ENCODE assay signal across 20 cellular contexts in the genomic region with DNA sequence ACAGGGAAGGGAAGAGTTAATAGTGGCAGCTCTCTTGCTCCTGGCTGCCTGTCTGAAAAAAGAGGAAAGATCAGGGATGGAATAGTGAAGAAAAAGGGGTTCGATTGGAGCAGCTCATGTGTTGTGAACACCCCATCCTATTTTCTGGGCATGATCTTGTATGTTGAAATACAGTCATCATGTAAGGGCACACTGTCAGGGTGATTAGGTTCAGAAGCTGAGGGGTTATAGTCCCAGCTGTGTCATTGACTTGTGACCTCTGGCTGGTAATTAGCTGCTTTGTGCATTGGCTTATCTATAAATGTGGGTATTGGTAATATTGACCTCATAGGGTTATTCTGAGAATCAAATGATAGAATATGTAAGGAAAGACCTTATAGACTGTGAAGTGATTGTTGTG. TPM values are rescaled to one million over a fixed set of nuclear protein-coding genes. Genes with fewer than 3 reads are reported as not detected.
A peak's percentile ranks its signal among the peaks of the same experiment; 100 is the strongest.
DNase-seq lines count a peak whose midpoint lies in the region; ATAC-seq and TF ChIP-seq lines count a peak whose summit lies in the region.
"Had no signal": no experiment of that assay in that cellular context is flagged by ENCODE, and none has a peak within 500 bp of the region (broad histone marks: within the 10 kb centered on the region; RNA-seq: fewer than 3 reads in every experiment).

No MANE protein-coding gene starts in this region.

- TF ChIP-seq RAD21 in liver (IDR thresholded peaks at IDR 0.05): no peak

- WGBS in liver: 81% methylated on average over 1 of the region's 1 CpG
- WGBS in thyroid gland, 2 donors: 71 to 86% methylated on average over 1 of the region's 1 CpG

- TF ChIP-seq CTCF in liver (IDR thresholded peaks at IDR 0.05; ENCODE audit: low read depth, low read length, missing input control) (no peak), osteocyte (IDR thresholded peaks at IDR 0.05) (no peak), thyroid gland (IDR thresholded peaks at IDR 0.05) (no peak)

- no peaks in the 10 kb centered on the region for H3K9me3 Mint-ChIP-seq in CD4-positive, CD25-positive, alpha-beta regulatory T cell
- H3K9me3 Mint-ChIP-seq in CD8-positive, alpha-beta memory T cell: no peaks in the 10 kb centered on the region
- no peaks in the 10 kb centered on the region for H3K9me3 Mint-ChIP-seq in activated CD8-positive, alpha-beta T cell treated with anti-CD3 and anti-CD28 coated beads, Interleukin-2, amount 10 ng/mL, durations not matched to agents 7 days and 5 days (ENCODE audit: insufficient read depth)
- no peaks in the 10 kb centered on the region for H3K9me3 Mint-ChIP-seq in osteocyte (ENCODE audit: unreplicated experiment)

- H3K4me3 ChIP-seq in CD4-positive, CD25-positive, alpha-beta regulatory T cell (ENCODE audit: low read depth, low read length): no peak overlapping the region
- no peak overlapping the region for H3K4me3 ChIP-seq in CD8-positive, alpha-beta memory T cell (ENCODE audit: low read length)
- H3K4me3 ChIP-seq in liver (ENCODE audit: low read depth in 1 of 3, low read length in 3 of 3) (no peak overlapping the region), thyroid gland (replicated peaks in 1 of 3) (no peak overlapping the region)
- H3K4me3 ChIP-seq: ascending aorta, esophagus muscularis mucosa, gastroesophageal sphincter had no signal

- H3K36me3 Mint-ChIP-seq in CD4-positive, CD25-positive, alpha-beta regulatory T cell: peaks cover 21% of the 10 kb centered on the region
- H3K36me3 Mint-ChIP-seq in CD8-positive, alpha-beta memory T cell: peaks cover 0 to 53% (median 16%) of the 10 kb centered on the region in 3 donors
- H3K36me3 Mint-ChIP-seq in activated CD8-positive, alpha-beta T cell treated with anti-CD3 and anti-CD28 coated beads, Interleukin-2, amount 10 ng/mL, durations not matched to agents 7 days and 5 days (ENCODE audit: low read depth): peaks cover 25% of the 10 kb centered on the region
- peaks cover 15% of the 10 kb centered on the region for H3K36me3 Mint-ChIP-seq in osteocyte (ENCODE audit: unreplicated experiment)

- DNase-seq in CD4-positive, CD25-positive, alpha-beta regulatory T cell: no peak
- no peak for DNase-seq in CD8-positive, alpha-beta memory T cell
- no peak for DNase-seq in activated CD8-positive, alpha-beta T cell treated with anti-CD3 and anti-CD28 coated beads, Interleukin-2, amount 10 ng/mL, durations not matched to agents 7 days and 5 days
- DNase-seq in osteocyte (ENCODE audit: extremely low spot score, unreplicated experiment) (no peak), thyroid gland (no peak), NCI-H82 (lab: John Stamatoyannopoulos, UW) (no peak)
- DNase-seq: AML-193; EL; NCI-H2081 treated with DMSO at 0.1 percent for 48 hours; NCI-H446; NK-92 treated with Interleukin-12 subunit alpha and Interleukin-12 subunit beta, amount 100 ng/mL, for 24 hours; SK-N-SH; small intestine; stimulated activated CD4-positive, alpha-beta T cell treated with anti-CD3 and anti-CD28 coated beads, Interleukin-2, amount 100 ng/mL, for 48 hours; T-helper 9 cell had no signal

- H3K4me1 Mint-ChIP-seq in CD4-positive, CD25-positive, alpha-beta regulatory T cell: peaks cover 0 to 31% (median 14%) of the 10 kb centered on the region in 4 donors
- peaks cover 20 to 36% (median 31%) of the 10 kb centered on the region in 3 donors for H3K4me1 Mint-ChIP-seq in CD8-positive, alpha-beta memory T cell
- peaks cover 12% of the 10 kb centered on the region for H3K4me1 Mint-ChIP-seq in activated CD8-positive, alpha-beta T cell treated with anti-CD3 and anti-CD28 coated beads, Interleukin-2, amount 10 ng/mL, durations not matched to agents 7 days and 5 days (ENCODE audit: low read depth)
- no peaks in the 10 kb centered on the region for H3K4me1 Mint-ChIP-seq in osteocyte (ENCODE audit: unreplicated experiment)

- POLR2A ChIA-PET in CD8-positive, alpha-beta memory T cell (lab: Charles Lee): interaction anchor here (0.6 kb wide), 1 partner anchor 94 kb away, joined by 3 read pairs; no protein-coding TSS in a partner anchor
- POLR2A ChIA-PET in activated CD8-positive, alpha-beta T cell treated with anti-CD3 and anti-CD28 coated beads, Interleukin-2, amount 10 ng/mL, durations not matched to agents 7 days and 5 days (lab: Charles Lee): interaction anchor here (0.6 to 1.6 kb wide), 2 partner anchors 11 to 60 kb away, joined by 3 to 4 read pairs; a partner anchor contains a TSS

- H3K36me3 ChIP-seq in CD4-positive, CD25-positive, alpha-beta regulatory T cell (ENCODE audit: control insufficient read depth, insufficient read depth, low read length): peaks cover 42% of the 10 kb centered on the region
- peaks cover 13% of the 10 kb centered on the region for H3K36me3 ChIP-seq in CD8-positive, alpha-beta memory T cell (ENCODE audit: insufficient read depth, low read length)
- peaks cover 0 to 6% (median 2%) of the 10 kb centered on the region in 4 donors for H3K36me3 ChIP-seq in liver (ENCODE audit: control insufficient read depth in 4 of 4, insufficient read depth in 3 of 4, low read depth in 1 of 4, low read length in 3 of 4)
- H3K36me3 ChIP-seq in thyroid gland: peaks cover 0 to 3% of the 10 kb centered on the region in 2 donors

- H3K27me3 ChIP-seq in CD4-positive, CD25-positive, alpha-beta regulatory T cell (ENCODE audit: control insufficient read depth, insufficient read depth, low read length): no peaks in the 10 kb centered on the region
- no peaks in the 10 kb centered on the region for H3K27me3 ChIP-seq in CD8-positive, alpha-beta memory T cell (ENCODE audit: insufficient read depth, low read length, poor library complexity, severe bottlenecking)
- H3K27me3 ChIP-seq in liver (ENCODE audit: control insufficient read depth in 4 of 4, insufficient read depth in 4 of 4, low read length in 3 of 4) (no peaks in the 10 kb centered on the region), thyroid gland (no peaks in the 10 kb centered on the region)
- H3K27me3 ChIP-seq: ascending aorta, esophagus muscularis mucosa, gastroesophageal sphincter had no signal

- no peak for ATAC-seq in CD4-positive, CD25-positive, alpha-beta regulatory T cell (ENCODE audit: low read depth in 2 of 2)
- no peak for ATAC-seq in activated CD8-positive, alpha-beta T cell treated with anti-CD3 and anti-CD28 coated beads, Interleukin-2, amount 10 ng/mL, durations not matched to agents 7 days and 5 days
- ATAC-seq in HG02885 (IDR thresholded peaks at IDR 0.05; ENCODE audit: poor library complexity, unreplicated experiment): no peak
- ATAC-seq: gastroesophageal sphincter had no signal

- no peaks in the 10 kb centered on the region for H3K4me1 ChIP-seq in CD4-positive, CD25-positive, alpha-beta regulatory T cell (ENCODE audit: control insufficient read depth, insufficient read depth, low read length, poor library complexity, severe bottlenecking)
- peaks cover 3% of the 10 kb centered on the region for H3K4me1 ChIP-seq in CD8-positive, alpha-beta memory T cell (ENCODE audit: insufficient read depth, low read length)
- H3K4me1 ChIP-seq in liver (ENCODE audit: control insufficient read depth in 4 of 4, insufficient read depth in 4 of 4, low read length in 3 of 4) (peaks cover 0 to 6% (median 2%) of the 10 kb centered on the region in 4 donors), thyroid gland (no peaks in the 10 kb centered on the region)
- H3K4me1 ChIP-seq: ascending aorta, gastroesophageal sphincter had no signal

- no peak overlapping the region for H3K27ac ChIP-seq in CD4-positive, CD25-positive, alpha-beta regulatory T cell (ENCODE audit: insufficient read depth, low read length, poor library complexity, severe bottlenecking)
- H3K27ac ChIP-seq in CD8-positive, alpha-beta memory T cell (ENCODE audit: low read depth, low read length): no peak overlapping the region
- H3K27ac ChIP-seq in liver (ENCODE audit: low read depth in 1 of 2, low read length in 2 of 2) (no peak overlapping the region), thyroid gland (no peak overlapping the region)
- H3K27ac ChIP-seq: ascending aorta, esophagus muscularis mucosa, gastroesophageal sphincter had no signal

- H3K27ac Mint-ChIP-seq in CD4-positive, CD25-positive, alpha-beta regulatory T cell: peak overlapping the region; percentile 58 to 83 (median 59)
- peak overlapping the region in 7 of 8 donors; percentile 30 to 84 (median 73) for H3K27ac Mint-ChIP-seq in CD8-positive, alpha-beta memory T cell
- H3K27ac Mint-ChIP-seq in activated CD8-positive, alpha-beta T cell treated with anti-CD3 and anti-CD28 coated beads, Interleukin-2, amount 10 ng/mL, durations not matched to agents 7 days and 5 days: peak overlapping the region; percentile 31
- H3K27ac Mint-ChIP-seq in osteocyte (ENCODE audit: unreplicated experiment): no peak overlapping the region

- no peak for TF ChIP-seq POLR2A in thyroid gland (IDR thresholded peaks at IDR 0.05)

- H3K4me3 Mint-ChIP-seq in CD4-positive, CD25-positive, alpha-beta regulatory T cell: no peak overlapping the region
- no peak overlapping the region for H3K4me3 Mint-ChIP-seq in CD8-positive, alpha-beta memory T cell
- no peak overlapping the region for H3K4me3 Mint-ChIP-seq in activated CD8-positive, alpha-beta T cell treated with anti-CD3 and anti-CD28 coated beads, Interleukin-2, amount 10 ng/mL, durations not matched to agents 7 days and 5 days
- no peak overlapping the region for H3K4me3 Mint-ChIP-seq in osteocyte (ENCODE audit: unreplicated experiment)

- H3K27me3 Mint-ChIP-seq in CD4-positive, CD25-positive, alpha-beta regulatory T cell: no peaks in the 10 kb centered on the region
- H3K27me3 Mint-ChIP-seq in CD8-positive, alpha-beta memory T cell: no peaks in the 10 kb centered on the region
- no peaks in the 10 kb centered on the region for H3K27me3 Mint-ChIP-seq in activated CD8-positive, alpha-beta T cell treated with anti-CD3 and anti-CD28 coated beads, Interleukin-2, amount 10 ng/mL, durations not matched to agents 7 days and 5 days (ENCODE audit: low read depth)
- no peaks in the 10 kb centered on the region for H3K27me3 Mint-ChIP-seq in osteocyte (ENCODE audit: unreplicated experiment)

- CTCF ChIA-PET in CD8-positive, alpha-beta memory T cell (lab: Charles Lee): interaction anchor here (1.2 kb wide), 1 partner anchor 201 kb away, joined by 3 read pairs; no protein-coding TSS in a partner anchor
- CTCF ChIA-PET in activated CD8-positive, alpha-beta T cell treated with anti-CD3 and anti-CD28 coated beads, Interleukin-2, amount 10 ng/mL, durations not matched to agents 7 days and 5 days (lab: Charles Lee): interaction anchor here (1.0 kb wide), 1 partner anchor 8 kb away, joined by 4 read pairs; no protein-coding TSS in a partner anchor

- no peaks in the 10 kb centered on the region for H3K9me3 ChIP-seq in CD4-positive, CD25-positive, alpha-beta regulatory T cell (ENCODE audit: control insufficient read depth in 2 of 2, low read length in 2 of 2)
- H3K9me3 ChIP-seq in CD8-positive, alpha-beta memory T cell (ENCODE audit: low read length): no peaks in the 10 kb centered on the region
- no peaks in the 10 kb centered on the region for H3K9me3 ChIP-seq in liver (ENCODE audit: control insufficient read depth in 4 of 4, low read length in 3 of 4)
- no peaks in the 10 kb centered on the region for H3K9me3 ChIP-seq in thyroid gland
- H3K9me3 ChIP-seq: ascending aorta, esophagus muscularis mucosa, gastroesophageal sphincter, SK-N-SH had no signal

- H3K9ac ChIP-seq in liver (ENCODE audit: low read depth in 1 of 2, low read length in 2 of 2): no peak overlapping the region
- H3K9ac ChIP-seq: SK-N-SH had no signal

- intact Hi-C loops in thyroid gland (cut with DNase I): no loop called here

RNA-seq across cellular contexts. Expression of a gene that starts 30.1 kb away (rescaled TPM):
- 159 TPM for total RNA-seq in CD4-positive, CD25-positive, alpha-beta regulatory T cell
- 100 to 1,000 TPM in 2 of 4 donors, 10 to 100 TPM in 2; 87.3 to 126 (median 100) TPM for polyA plus RNA-seq in CD4-positive, CD25-positive, alpha-beta regulatory T cell
- total RNA-seq in CD8-positive, alpha-beta memory T cell: 10 to 100 TPM; 53.9 to 54.3 TPM
- 124 TPM for polyA plus RNA-seq in CD8-positive, alpha-beta memory T cell
- 10 to 100 TPM; 53.6 to 61.5 TPM for total RNA-seq in activated CD8-positive, alpha-beta T cell treated with anti-CD3 and anti-CD28 coated beads, Interleukin-2, amount 10 ng/mL, durations not matched to agents 7 days and 5 days
- total RNA-seq in liver (10 to 100 TPM; 10.7 to 11.7 TPM), osteocyte (38.1 and 42.1 TPM in 2 replicates), thyroid gland (10 to 100 TPM; 28.0 to 51.7 (median 35.2) TPM)
- polyA plus RNA-seq in liver: 1 to 10 TPM; 5.1 to 9.9 TPM

RNA-seq across cellular contexts. Expression of a gene that starts 59.8 kb away (rescaled TPM):
- total RNA-seq in CD4-positive, CD25-positive, alpha-beta regulatory T cell: 1,180 TPM
- polyA plus RNA-seq in CD4-positive, CD25-positive, alpha-beta regulatory T cell: 100 to 1,000 TPM; 112 to 144 (median 117) TPM
- 100 to 1,000 TPM; 349 to 352 TPM for total RNA-seq in CD8-positive, alpha-beta memory T cell
- 157 TPM for polyA plus RNA-seq in CD8-positive, alpha-beta memory T cell
- 100 to 1,000 TPM; 333 to 358 TPM for total RNA-seq in activated CD8-positive, alpha-beta T cell treated with anti-CD3 and anti-CD28 coated beads, Interleukin-2, amount 10 ng/mL, durations not matched to agents 7 days and 5 days
- total RNA-seq in liver (100 to 1,000 TPM; 209 to 211 TPM), osteocyte (324 and 329 TPM in 2 replicates), thyroid gland (100 to 1,000 TPM; 315 to 475 (median 368) TPM)
- polyA plus RNA-seq in liver: 100 to 1,000 TPM in 1 of 2 donors, 10 to 100 TPM in 1; 57.2 to 188 TPM
